Comparison of ENCODE assay signal across 7 cellular contexts in genomic region chr3:69204315-69204957, GRCh38.
DNase-seq lines count a peak whose midpoint lies in the region; ATAC-seq and TF ChIP-seq lines count a peak whose summit lies in the region.

No MANE protein-coding gene starts in this region.

- H3K14ac ChIP-seq in mesenchymal stem cell (ENCODE audit: low read length in 2 of 2): no peak overlapping the region

- ATAC-seq in GM19023 (IDR thresholded peaks at IDR 0.05; ENCODE audit: unreplicated experiment): peak; percentile 82
- peak; percentile 87 for ATAC-seq in HG02798 (IDR thresholded peaks at IDR 0.05; ENCODE audit: poor library complexity, unreplicated experiment)
- peak; percentile 79 to 80 for ATAC-seq in activated CD4-positive, CD25-positive, alpha-beta regulatory T cell treated with anti-CD3 and anti-CD28 coated beads, Interleukin-2, amount 50 U/mL, for 24 hours

- no peak overlapping the region for H4K8ac ChIP-seq in mesenchymal stem cell (ENCODE audit: low read length)

- H2AFZ ChIP-seq in mesenchymal stem cell (ENCODE audit: low read depth, low read length): no peak overlapping the region

- H2AK5ac ChIP-seq in mesenchymal stem cell (ENCODE audit: low read length, severe bottlenecking): no peak overlapping the region

- H3K79me1 ChIP-seq in mesenchymal stem cell (replicated peaks; ENCODE audit: low read length, poor library complexity, severe bottlenecking): peaks cover 4% of the 10 kb centered on the region

- peak overlapping the region; percentile 47 for H3K27ac ChIP-seq in mesenchymal stem cell (ENCODE audit: low read length, poor library complexity, severe bottlenecking)
- no peak overlapping the region for H3K27ac ChIP-seq in uterus

- DNase-seq in mesenchymal stem cell (no peak), inferior parietal cortex (ENCODE audit: extremely low spot score) (no peak), uterus (no peak), NCI-H1417 treated with DMSO at 0.1 percent for 48 hours (lab: John Stamatoyannopoulos, UW) (no peak)

- H3K4me3 ChIP-seq in mesenchymal stem cell (ENCODE audit: insufficient read depth in 1 of 2, low read depth in 1 of 2, low read length in 2 of 2) (no peak overlapping the region), uterus (no peak overlapping the region)

- H2BK12ac ChIP-seq in mesenchymal stem cell (ENCODE audit: low read length in 2 of 2): no peak overlapping the region

- H3K27me3 ChIP-seq in mesenchymal stem cell (ENCODE audit: control insufficient read depth in 1 of 2, insufficient read depth in 1 of 2, low read length in 2 of 2) (no peaks in the 10 kb centered on the region), uterus (no peaks in the 10 kb centered on the region)

- intact Hi-C loops in uterus (cut with DNase I; ENCODE audit: low total_unique reads): no loop called here

- no peak for TF ChIP-seq CTCF in uterus (IDR thresholded peaks at IDR 0.05)

- H2BK5ac ChIP-seq in mesenchymal stem cell (ENCODE audit: low read depth, low read length, poor library complexity, severe bottlenecking): no peak overlapping the region

- WGBS in mesenchymal stem cell: 74% methylated on average over 3 of the region's 8 CpGs

- H3K9ac ChIP-seq in mesenchymal stem cell (ENCODE audit: low read length): no peak overlapping the region

- TF ChIP-seq POLR2A in uterus (IDR thresholded peaks at IDR 0.05): no peak

- H3K9me3 ChIP-seq in mesenchymal stem cell (ENCODE audit: control insufficient read depth, low read length) (no peaks in the 10 kb centered on the region), uterus (no peaks in the 10 kb centered on the region)

- H4K91ac ChIP-seq in mesenchymal stem cell (ENCODE audit: low read length): no peak overlapping the region

- H3K4me2 ChIP-seq in mesenchymal stem cell (ENCODE audit: low read length, poor library complexity, severe bottlenecking): peak overlapping the region; percentile 61

- no peak overlapping the region for H3K4ac ChIP-seq in mesenchymal stem cell (ENCODE audit: low read depth in 1 of 2, low read length in 2 of 2)

- no peak overlapping the region for H2BK15ac ChIP-seq in mesenchymal stem cell (ENCODE audit: low read depth, poor library complexity, severe bottlenecking)

- H3K4me1 ChIP-seq in mesenchymal stem cell (ENCODE audit: control insufficient read depth, insufficient read depth, low read depth, low read length): peaks cover 9% of the 10 kb centered on the region
- H3K4me1 ChIP-seq in uterus: no peaks in the 10 kb centered on the region

- H2BK120ac ChIP-seq in mesenchymal stem cell (ENCODE audit: low read depth, low read length): no peak overlapping the region

- no peak overlapping the region for H3K18ac ChIP-seq in mesenchymal stem cell (ENCODE audit: low read depth in 1 of 2, low read length in 2 of 2)

- H3K23ac ChIP-seq in mesenchymal stem cell (ENCODE audit: low read length in 2 of 2): no peak overlapping the region

- no peaks in the 10 kb centered on the region for H3K36me3 ChIP-seq in mesenchymal stem cell (ENCODE audit: control insufficient read depth in 1 of 2, insufficient read depth in 2 of 2, low read depth in 1 of 2, low read length in 2 of 2)
- H3K36me3 ChIP-seq in uterus: no peaks in the 10 kb centered on the region
